In the genomic region with DNA sequence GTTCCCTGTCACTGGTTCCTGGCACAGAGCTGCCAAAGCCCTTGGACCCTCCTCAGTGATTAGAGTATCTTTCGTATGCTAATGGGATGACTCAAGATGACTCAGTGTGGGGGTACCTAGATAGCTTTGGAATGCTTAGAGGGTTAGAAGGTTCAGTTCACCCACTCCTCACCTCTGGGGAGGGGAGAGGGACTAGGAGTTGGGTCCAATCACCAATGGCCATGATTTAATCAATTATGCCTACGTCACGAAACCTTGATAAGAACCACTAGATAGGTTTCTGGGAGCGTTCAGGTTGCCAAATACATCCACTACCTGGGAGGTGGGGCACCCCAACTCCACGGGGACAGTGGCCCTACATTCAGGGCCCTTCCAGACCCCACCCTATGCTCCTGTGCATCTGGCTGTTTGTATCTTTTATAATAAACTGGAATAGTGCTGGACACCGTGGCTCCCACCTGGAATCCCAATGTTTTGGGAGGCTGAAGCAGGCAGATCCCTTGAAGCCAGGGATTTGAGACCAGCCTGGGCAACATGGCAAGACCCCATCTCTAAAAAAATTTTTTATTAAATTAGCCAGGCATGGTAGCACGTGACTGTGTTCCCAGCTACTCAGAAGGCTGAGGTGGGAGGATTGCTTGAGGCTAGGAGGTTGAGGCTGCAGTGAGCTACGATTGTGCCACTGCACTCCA, we compare ENCODE assay signal across 1 cellular context.
TF ChIP-seq lines count a peak whose summit lies in the region.

No MANE protein-coding gene starts in this region.

TF ChIP-seq in HEK293, 187 proteins besides CTCF, POLR2A, EP300 and RAD21:
- TF ChIP-seq, protein P1, sequence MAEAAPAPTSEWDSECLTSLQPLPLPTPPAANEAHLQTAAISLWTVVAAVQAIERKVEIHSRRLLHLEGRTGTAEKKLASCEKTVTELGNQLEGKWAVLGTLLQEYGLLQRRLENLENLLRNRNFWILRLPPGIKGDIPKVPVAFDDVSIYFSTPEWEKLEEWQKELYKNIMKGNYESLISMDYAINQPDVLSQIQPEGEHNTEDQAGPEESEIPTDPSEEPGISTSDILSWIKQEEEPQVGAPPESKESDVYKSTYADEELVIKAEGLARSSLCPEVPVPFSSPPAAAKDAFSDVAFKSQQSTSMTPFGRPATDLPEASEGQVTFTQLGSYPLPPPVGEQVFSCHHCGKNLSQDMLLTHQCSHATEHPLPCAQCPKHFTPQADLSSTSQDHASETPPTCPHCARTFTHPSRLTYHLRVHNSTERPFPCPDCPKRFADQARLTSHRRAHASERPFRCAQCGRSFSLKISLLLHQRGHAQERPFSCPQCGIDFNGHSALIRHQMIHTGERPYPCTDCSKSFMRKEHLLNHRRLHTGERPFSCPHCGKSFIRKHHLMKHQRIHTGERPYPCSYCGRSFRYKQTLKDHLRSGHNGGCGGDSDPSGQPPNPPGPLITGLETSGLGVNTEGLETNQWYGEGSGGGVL (tag by site-specific recombination; IDR thresholded peaks at IDR 0.05) = peak; percentile 83
- TF ChIP-seq, protein P2, sequence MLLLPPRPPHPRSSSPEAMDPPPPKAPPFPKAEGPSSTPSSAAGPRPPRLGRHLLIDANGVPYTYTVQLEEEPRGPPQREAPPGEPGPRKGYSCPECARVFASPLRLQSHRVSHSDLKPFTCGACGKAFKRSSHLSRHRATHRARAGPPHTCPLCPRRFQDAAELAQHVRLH (tag by site-specific recombination; IDR thresholded peaks at IDR 0.05) = no peak
